ENCODE assay signal across 15 cellular contexts in the genomic region with DNA sequence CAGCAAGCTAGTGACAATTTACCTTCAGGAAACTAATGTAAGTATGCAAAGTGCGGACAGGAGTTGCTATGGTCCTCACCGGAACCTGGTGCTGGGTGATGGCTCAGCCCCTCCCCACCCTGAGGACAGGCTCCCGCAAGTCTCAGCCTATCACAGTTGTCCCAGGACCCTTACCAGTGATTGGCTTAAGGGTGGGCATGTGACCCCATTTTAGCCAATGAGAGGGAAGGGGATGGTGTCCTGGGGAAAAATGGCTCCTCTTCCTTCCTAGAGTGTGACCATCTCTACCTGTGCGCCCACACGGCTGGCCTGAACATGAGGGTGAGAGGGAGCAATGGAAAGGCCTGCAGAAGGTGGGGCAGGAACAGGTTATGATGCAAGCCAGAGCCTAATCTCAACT.
"Had no signal": no experiment of that assay in that cellular context is flagged by ENCODE, and none has a peak within 500 bp of the region (broad histone marks: within the 10 kb centered on the region; RNA-seq: fewer than 3 reads in every experiment).

No MANE protein-coding gene starts in this region.

- DNase-seq: activated CD4-positive, alpha-beta T cell treated with anti-CD3 and anti-CD28 coated beads for 48 hours; activated T-cell treated with anti-CD3 and anti-CD28 coated beads, Interleukin-2, amount 50 U/mL, for 72 hours; anterior cingulate cortex; brain microvascular endothelial cell; effector memory CD4-positive, alpha-beta T cell; foreskin melanocyte; ovary; stimulated activated CD4-positive, alpha-beta T cell treated with anti-CD3 and anti-CD28 coated beads, Interleukin-4, amount 100 ng/mL, for 1 hour; stimulated activated naive CD4-positive, alpha-beta T cell; T-helper 1 cell; transverse colon had no signal

- ATAC-seq: activated T-cell treated with anti-CD3 and anti-CD28 coated beads, Interleukin-2, amount 50 U/mL, for 72 hours had no signal

- H3K9ac ChIP-seq: neural progenitor cell had no signal

- H3K27ac Mint-ChIP-seq: activated T-cell treated with anti-CD3 and anti-CD28 coated beads, Interleukin-2, amount 50 U/mL, for 72 hours; dendritic cell treated with granulocyte-macrophage colony-stimulating factor and Interleukin-4, amounts not matched to agents 40 ng/mL and 50 ng/mL, for 4 days; neural progenitor cell had no signal

- H2AFZ ChIP-seq: neural progenitor cell had no signal

- H3K4me2 ChIP-seq: neural progenitor cell had no signal

- H3K4me3 Mint-ChIP-seq: activated T-cell treated with anti-CD3 and anti-CD28 coated beads, Interleukin-2, amount 50 U/mL, for 72 hours; dendritic cell treated with granulocyte-macrophage colony-stimulating factor and Interleukin-4, amounts not matched to agents 40 ng/mL and 50 ng/mL, for 4 days; neural progenitor cell had no signal

- H3K9me3 ChIP-seq: ovary, transverse colon had no signal

- H3K4me3 ChIP-seq: neural progenitor cell, ovary, transverse colon had no signal

- H3K27ac ChIP-seq: brain microvascular endothelial cell, epithelial cell of prostate, neural progenitor cell, ovary, transverse colon, VCaP had no signal

- H3K27me3 ChIP-seq: brain microvascular endothelial cell, neural progenitor cell, ovary had no signal

- H3K9me3 Mint-ChIP-seq: activated T-cell treated with anti-CD3 and anti-CD28 coated beads, Interleukin-2, amount 50 U/mL, for 72 hours; dendritic cell treated with granulocyte-macrophage colony-stimulating factor and Interleukin-4, amounts not matched to agents 40 ng/mL and 50 ng/mL, for 4 days had no signal

- H3K36me3 ChIP-seq: brain microvascular endothelial cell, neural progenitor cell, ovary, transverse colon had no signal

- H3K4me1 ChIP-seq: transverse colon had no signal

- H3K36me3 Mint-ChIP-seq: neural progenitor cell had no signal
